8 cellular contexts compared by ENCODE assay signal in the genomic region with DNA sequence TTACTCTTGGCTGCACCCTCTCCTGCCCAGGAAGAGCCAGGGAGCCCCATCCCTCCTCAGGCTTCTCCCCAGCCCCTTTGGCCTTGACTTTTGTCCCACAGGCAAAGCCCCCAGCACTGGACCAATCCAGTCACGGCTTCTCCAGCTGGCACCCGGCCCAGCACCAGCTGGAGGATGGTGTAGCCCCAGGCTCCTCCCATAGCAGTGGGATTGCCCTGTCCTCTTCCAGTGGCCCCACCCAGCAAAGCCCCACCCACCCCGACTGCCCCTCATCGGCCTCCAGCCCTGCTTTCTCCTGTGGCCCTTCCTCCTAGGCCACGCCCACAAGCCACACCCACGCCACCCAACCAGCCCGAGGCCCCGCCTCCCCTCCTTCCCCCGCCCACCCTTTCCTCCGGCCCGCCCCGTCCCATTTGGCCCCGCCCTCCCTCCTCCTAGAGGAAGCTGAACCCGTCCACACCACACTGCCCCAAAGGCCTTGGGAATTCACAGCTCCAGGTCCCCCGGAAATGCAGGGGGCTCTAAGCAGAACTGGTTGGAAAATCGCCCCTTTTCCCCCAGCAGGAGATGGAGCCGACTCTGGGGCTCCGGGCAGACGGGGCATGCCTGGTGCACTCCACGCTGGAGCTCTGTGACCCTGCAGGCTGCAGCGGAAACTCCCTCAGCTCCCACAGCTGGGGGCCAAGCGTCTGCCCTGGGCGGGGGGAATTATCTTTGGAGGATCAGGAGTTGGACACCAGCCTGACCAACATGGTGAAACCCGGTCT. TPM values are rescaled to one million over a fixed set of nuclear protein-coding genes. Genes with fewer than 3 reads are reported as not detected.
A peak's percentile ranks its signal among the peaks of the same experiment; 100 is the strongest.
DNase-seq lines count a peak whose midpoint lies in the region; ATAC-seq, FAIRE-seq and TF ChIP-seq lines count a peak whose summit lies in the region.

No MANE protein-coding gene starts in this region.

- FAIRE-seq in pancreas (lab: Jason Lieb, UNC) = no peak

- DNase-seq in AG20443 (ENCODE audit: low spot score) (peak; percentile 95), GM20000 (ENCODE audit: low spot score) (peak; percentile 89), NCI-H460 (ENCODE audit: extremely low read depth, low read depth) (peak; percentile 82), activated T-cell treated with anti-CD3 and anti-CD28 coated beads for 48 hours (ENCODE audit: low read depth) (peak; percentile 52), germinal center (ENCODE audit: low spot score) (peak; percentile 91), pancreas (peak; percentile 64 to 86 (median 80))
- DNase-seq in NK-92 treated with Interleukin-12 subunit alpha and Interleukin-12 subunit beta, amount 100 ng/mL, for 24 hours (lab: John Stamatoyannopoulos, UW) = no peak

- H3K27me3 ChIP-seq in pancreas = no peaks in the 10 kb centered on the region

- WGBS in pancreas, 2 donors = 37 to 49% methylated on average over 16 to 24 of the region's 24 CpGs

- ATAC-seq in pancreas (peak; percentile 44 to 81 (median 66)), HG02571 (IDR thresholded peaks at IDR 0.05; ENCODE audit: unreplicated experiment) (no peak)

- TF ChIP-seq CTCF in GM20000 (IDR thresholded peaks at IDR 0.05; ENCODE audit: extremely low read depth, missing control alignments) (no peak), pancreas (IDR thresholded peaks at IDR 0.05) (no peak)

- no peak overlapping the region for H3K27ac ChIP-seq in pancreas

- H3K36me3 ChIP-seq in pancreas = peaks cover 0 to 5% (median 0%) of the 10 kb centered on the region in 3 donors

- no peaks in the 10 kb centered on the region for H3K9me3 ChIP-seq in pancreas

- peaks cover 0 to 4% (median 0%) of the 10 kb centered on the region in 3 donors for H3K4me1 ChIP-seq in pancreas

- H3K4me3 ChIP-seq in pancreas = no peak overlapping the region

- intact Hi-C loops in pancreas (cut with DNase I) = loop anchor here in 1 of 3 donors (10.0 kb wide), 2 partner anchors 53 to 153 kb away; a partner anchor contains a TSS

RNA-seq across cellular contexts. Expression of a gene that starts 25.2 kb away (rescaled TPM):
- 24.1 and 25.9 TPM in 2 replicates for total RNA-seq in NCI-H460 (2014; rRNA removed; shearing (Covaris generic))
- 60.5 and 79.9 TPM in 2 replicates for polyA plus RNA-seq in NCI-H460 (2014; cell fraction: nucleus; rRNA removed)
- 10 to 100 TPM; 13.1 to 23.8 (median 19.9) TPM for total RNA-seq in pancreas
- 10 to 100 TPM; 52.6 to 94.5 TPM for polyA plus RNA-seq in pancreas

RNA-seq across cellular contexts. Expression of a gene that starts 52.9 kb away (rescaled TPM):
- 8.7 and 10.0 TPM in 2 replicates for total RNA-seq in NCI-H460 (2014; rRNA removed; shearing (Covaris generic))
- 11.4 and 14.6 TPM in 2 replicates for polyA plus RNA-seq in NCI-H460 (2014; cell fraction: nucleus; rRNA removed)
- total RNA-seq in pancreas = 10 to 100 TPM; 10.9 to 15.0 (median 13.7) TPM
- polyA plus RNA-seq in pancreas = 10 to 100 TPM; 15.5 to 41.2 TPM
